ENCODE assay signal across 30 cellular contexts in genomic region chr9:135774239-135774747, GRCh38.
"Had no signal": no experiment of that assay in that cellular context is flagged by ENCODE, and none has a peak within 500 bp of the region (broad histone marks: within the 10 kb centered on the region; RNA-seq: fewer than 3 reads in every experiment).

No MANE protein-coding gene starts in this region.

- FAIRE-seq: small intestine, TTC549 had no signal

- H3K4me3 ChIP-seq: breast epithelium, esophagus squamous epithelium, heart right ventricle, lower lobe of right lung, ovary, prostate gland, sigmoid colon, thoracic aorta, upper lobe of left lung, vagina had no signal

- H3K27ac ChIP-seq: breast epithelium, esophagus squamous epithelium, heart right ventricle, lower lobe of right lung, ovary, prostate gland, sigmoid colon, thoracic aorta, upper lobe of left lung, vagina, WERI-Rb-1 had no signal

- H3K36me3 ChIP-seq: breast epithelium, esophagus squamous epithelium, heart right ventricle, lower lobe of right lung, ovary, prostate gland, sigmoid colon, thoracic aorta, upper lobe of left lung, vagina, WERI-Rb-1 had no signal

- ATAC-seq: heart right ventricle; lower lobe of right lung; stimulated activated effector memory CD8-positive, alpha-beta T cell treated with anti-CD3 and anti-CD28 coated beads, Interleukin-12 subunit alpha, Interleukin-12 subunit beta, amount 100 ng/mL, for 72 hours had no signal

- H3K4me1 ChIP-seq: breast epithelium, esophagus squamous epithelium, heart right ventricle, lower lobe of right lung, prostate gland, sigmoid colon, upper lobe of left lung, vagina had no signal

- H3K27me3 ChIP-seq: ovary, upper lobe of left lung, vagina had no signal

- DNase-seq: activated CD4-positive, alpha-beta memory T cell treated with anti-CD3 and anti-CD28 coated beads for 36 hours; activated CD4-positive, alpha-beta T cell treated with anti-CD3 and anti-CD28 coated beads, Interleukin-2, amount 10 ng/mL, durations not matched to agents 24 days and 14 days; activated CD4-positive, CD25-positive, alpha-beta regulatory T cell treated with anti-CD3 and anti-CD28 coated beads, Interleukin-2, amount 50 U/mL, for 72 hours; activated CD8-positive, alpha-beta memory T cell treated with anti-CD3 and anti-CD28 coated beads, Interleukin-2, amount 50 U/mL, for 4 hours; activated gamma-delta T cell; activated naive CD4-positive, alpha-beta T cell treated with anti-CD3 and anti-CD28 coated beads, Interleukin-2, amount 10 ng/mL, durations not matched to agents 7 days and 5 days; activated naive CD8-positive, alpha-beta T cell treated with anti-CD3 and anti-CD28 coated beads, Interleukin-2, amount 10 ng/mL, durations not matched to agents 7 days and 5 days; activated T-cell treated with anti-CD3 and anti-CD28 coated beads, Interleukin-2, amount 50 U/mL, for 1 hour; amygdala; esophagus squamous epithelium; foreskin melanocyte; heart right ventricle; kidney glomerular epithelial cell; lower lobe of right lung; naive B cell; nephron progenitor cell; ovary; retina; sigmoid colon; small intestine; stimulated activated CD4-positive, alpha-beta T cell treated with anti-CD3 and anti-CD28 coated beads, Interleukin-4, amount 100 ng/mL, for 24 hours; T-helper 9 cell; WERI-Rb-1 had no signal

- H3K9me3 ChIP-seq: breast epithelium, esophagus squamous epithelium, heart right ventricle, lower lobe of right lung, ovary, prostate gland, sigmoid colon, thoracic aorta, upper lobe of left lung, vagina had no signal
